8 cellular contexts compared by ENCODE assay signal in genomic region chr13:24272452-24273161, GRCh38. TPM values are rescaled to one million over a fixed set of nuclear protein-coding genes. Genes with fewer than 3 reads are reported as not detected.
A peak's percentile ranks its signal among the peaks of the same experiment; 100 is the strongest.
DNase-seq lines count a peak whose midpoint lies in the region; ATAC-seq, FAIRE-seq and TF ChIP-seq lines count a peak whose summit lies in the region.

No MANE protein-coding gene starts in this region.

- no peak for TF ChIP-seq CTCF in GM12875 (IDR thresholded peaks at IDR 0.05; ENCODE audit: borderline replicate concordance, insufficient read depth, low read depth, low read length)
- no peak for TF ChIP-seq CTCF in progenitor cell of endocrine pancreas (IDR thresholded peaks at IDR 0.05; ENCODE audit: unreplicated experiment)

- no peaks in the 10 kb centered on the region for H3K9me3 Mint-ChIP-seq in activated T-cell treated with anti-CD3 and anti-CD28 coated beads, Interleukin-2, amount 50 U/mL, for 72 hours
- H3K9me3 Mint-ChIP-seq in progenitor cell of endocrine pancreas (ENCODE audit: low read depth): no peaks in the 10 kb centered on the region

- H3K4me3 ChIP-seq in GM12875 (ENCODE audit: low read depth, low read length) (peak overlapping the region; percentile 55), iPS-15b (ENCODE audit: low read depth, low read length) (no peak overlapping the region), small intestine (ENCODE audit: low read depth in 1 of 2, low read length in 2 of 2) (peak overlapping the region in 1 of 2 donors; percentile 47)

- DNase-seq in activated T-cell treated with anti-CD3 and anti-CD28 coated beads, Interleukin-2, amount 50 U/mL, for 72 hours: no peak
- peak; percentile 19 for DNase-seq in small intestine
- DNase-seq in progenitor cell of endocrine pancreas (ENCODE audit: low spot score, unreplicated experiment): no peak
- DNase-seq in NOMO-1 treated with DMSO at 0.1 percent for 48 hours (lab: John Stamatoyannopoulos, UW; ENCODE audit: unreplicated experiment): no peak
- no peak for DNase-seq in CD1c-positive myeloid dendritic cell (ENCODE audit: extremely low spot score)

- H3K9me3 ChIP-seq in iPS-15b (ENCODE audit: control insufficient read depth, insufficient read depth, low read length) (no peaks in the 10 kb centered on the region), small intestine (ENCODE audit: control insufficient read depth, low read depth) (no peaks in the 10 kb centered on the region)

- WGBS in small intestine, 3 donors: 34 to 61% (median 45%) methylated on average over 18 of the region's 18 CpGs

- peaks cover 12 to 13% of the 10 kb centered on the region in 2 donors for H3K36me3 Mint-ChIP-seq in activated T-cell treated with anti-CD3 and anti-CD28 coated beads, Interleukin-2, amount 50 U/mL, for 72 hours (ENCODE audit: insufficient read depth in 2 of 2)
- no peaks in the 10 kb centered on the region for H3K36me3 Mint-ChIP-seq in progenitor cell of endocrine pancreas (ENCODE audit: insufficient read depth)

- H3K27ac ChIP-seq in small intestine (ENCODE audit: low read depth in 1 of 2, low read length in 1 of 2): peak overlapping the region; percentile 95 to 97

- no peaks in the 10 kb centered on the region for H3K27me3 ChIP-seq in iPS-15b (ENCODE audit: control insufficient read depth, insufficient read depth, low read length)
- no peaks in the 10 kb centered on the region for H3K27me3 ChIP-seq in small intestine (ENCODE audit: control insufficient read depth in 2 of 2, insufficient read depth in 2 of 2, low read length in 2 of 2)

- H3K36me3 ChIP-seq in iPS-15b (ENCODE audit: control insufficient read depth, insufficient read depth, low read length) (no peaks in the 10 kb centered on the region), small intestine (ENCODE audit: control insufficient read depth in 2 of 2, insufficient read depth in 2 of 2, low read length in 2 of 2) (no peaks in the 10 kb centered on the region)

- peak overlapping the region; percentile 65 for H3K9ac ChIP-seq in iPS-15b (ENCODE audit: low read depth, low read length)

- H3K27ac Mint-ChIP-seq in activated T-cell treated with anti-CD3 and anti-CD28 coated beads, Interleukin-2, amount 50 U/mL, for 72 hours: peak overlapping the region; percentile 99
- no peak overlapping the region for H3K27ac Mint-ChIP-seq in progenitor cell of endocrine pancreas

- peaks cover 93% of the 10 kb centered on the region for H3K4me1 Mint-ChIP-seq in activated T-cell treated with anti-CD3 and anti-CD28 coated beads, Interleukin-2, amount 50 U/mL, for 72 hours (ENCODE audit: low read depth)
- peaks cover 11% of the 10 kb centered on the region for H3K4me1 Mint-ChIP-seq in progenitor cell of endocrine pancreas (ENCODE audit: low read depth)

- ATAC-seq in activated T-cell treated with anti-CD3 and anti-CD28 coated beads, Interleukin-2, amount 50 U/mL, for 72 hours (replicated peaks in 1 of 2): no peak
- ATAC-seq in GM19023 (IDR thresholded peaks at IDR 0.05; ENCODE audit: unreplicated experiment): no peak

- no peaks in the 10 kb centered on the region for H3K27me3 Mint-ChIP-seq in activated T-cell treated with anti-CD3 and anti-CD28 coated beads, Interleukin-2, amount 50 U/mL, for 72 hours (ENCODE audit: low read depth)
- no peaks in the 10 kb centered on the region for H3K27me3 Mint-ChIP-seq in progenitor cell of endocrine pancreas

- H3K4me3 Mint-ChIP-seq in activated T-cell treated with anti-CD3 and anti-CD28 coated beads, Interleukin-2, amount 50 U/mL, for 72 hours: peak overlapping the region; percentile 96 to 99
- no peak overlapping the region for H3K4me3 Mint-ChIP-seq in progenitor cell of endocrine pancreas (ENCODE audit: low read depth)

- H3K4me1 ChIP-seq in iPS-15b (ENCODE audit: control insufficient read depth, insufficient read depth, low read length) (peaks cover 2% of the 10 kb centered on the region), small intestine (ENCODE audit: control insufficient read depth in 2 of 2, insufficient read depth in 1 of 2, low read depth in 1 of 2, low read length in 1 of 2) (peaks cover 3 to 18% of the 10 kb centered on the region in 2 donors)

- FAIRE-seq in small intestine (lab: Jason Lieb, UNC): no peak

RNA-seq across cellular contexts. Expression of gene C1QTNF9, which starts 36.8 kb away (rescaled TPM):
- under 1 TPM in 1 of 2 donors, not detected in 1; 0.14 TPM for total RNA-seq in activated T-cell treated with anti-CD3 and anti-CD28 coated beads, Interleukin-2, amount 50 U/mL, for 72 hours
- polyA plus RNA-seq in small intestine: under 1 TPM in 1 of 3 donors, not detected in 2; 0.22 TPM
- not detected in 2 replicates for total RNA-seq in progenitor cell of endocrine pancreas
